ENCODE assay signal across 3 cellular contexts in genomic region chr2:112791693-112792230, GRCh38.
A peak's percentile ranks its signal among the peaks of the same experiment; 100 is the strongest.
TF ChIP-seq lines count a peak whose summit lies in the region.

No MANE protein-coding gene starts in this region.

TF ChIP-seq in GM23338, 12 proteins besides CTCF, POLR2A, EP300 and RAD21:
- TF ChIP-seq ZNF462 (CRISPR knock-in tag; IDR thresholded peaks at IDR 0.05) (no peak), EZH2phosphoT487 (IDR thresholded peaks at IDR 0.05; ENCODE audit: unreplicated experiment) (no peak), ZNF114 (CRISPR knock-in tag; IDR thresholded peaks at IDR 0.05) (no peak)

TF ChIP-seq in Ishikawa, 13 proteins besides CTCF, POLR2A, EP300 and RAD21:
- TF ChIP-seq ZBTB7A (IDR thresholded peaks at IDR 0.05; ENCODE audit: low read depth), result no peak
- TF ChIP-seq FOXM1 (IDR thresholded peaks at IDR 0.05; ENCODE audit: borderline replicate concordance, low read depth), result no peak
- peak; percentile 66 for TF ChIP-seq TEAD4 (IDR thresholded peaks at IDR 0.05)
- 0 out of 2 replicates have a peak, but pooled peaks have one; percentile 16 for TF ChIP-seq TCF12 (IDR thresholded peaks at IDR 0.05; ENCODE audit: low read depth)

TF ChIP-seq in K562, 482 proteins besides CTCF, POLR2A, EP300 and RAD21:
- no peak for TF ChIP-seq FOXO4 (CRISPR knock-in tag; IDR thresholded peaks at IDR 0.05)
- 0 out of 2 replicates have a peak, but pooled peaks have one; percentile 22 for TF ChIP-seq CXXC5 (CRISPR knock-in tag; IDR thresholded peaks at IDR 0.05)
TF ChIP-seq in K562: peak in this region for 1.
